In the genomic region with DNA sequence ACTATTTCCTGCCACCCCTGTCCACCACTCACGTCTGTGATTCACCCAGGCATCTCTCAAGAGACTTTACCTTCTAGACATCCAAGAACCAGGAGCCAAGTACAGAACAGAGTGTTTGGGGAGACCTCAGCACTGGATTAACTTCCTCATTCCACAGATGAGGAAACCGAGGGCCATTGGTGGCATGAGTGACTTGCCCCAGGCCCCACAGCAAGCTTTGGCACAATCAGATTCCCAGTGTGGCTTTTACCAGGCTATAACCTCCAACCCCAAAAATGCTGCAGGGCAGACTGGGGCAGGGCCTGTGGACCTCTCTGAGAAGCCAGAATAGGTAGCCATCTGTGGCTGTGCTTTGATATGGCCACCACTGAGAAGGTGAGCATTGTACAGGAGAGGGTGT, we compare ENCODE assay signal across 25 cellular contexts.
"Had no signal": no experiment of that assay in that cellular context is flagged by ENCODE, and none has a peak within 500 bp of the region (broad histone marks: within the 10 kb centered on the region; RNA-seq: fewer than 3 reads in every experiment).

No MANE protein-coding gene starts in this region.

- H3K4me1 ChIP-seq: SJSA1 had no signal

- ATAC-seq: activated T-cell treated with anti-CD3 and anti-CD28 coated beads, Interleukin-2, amount 50 U/mL, for 72 hours; SK-N-SH treated with all-trans-retinoic acid at 6 μM for 48 hours had no signal

- DNase-seq: activated CD4-positive, alpha-beta memory T cell treated with anti-CD3 and anti-CD28 coated beads, Interleukin-2, amount 10 ng/mL, durations not matched to agents 7 days and 5 days; activated CD4-positive, alpha-beta T cell treated with anti-CD3 and anti-CD28 coated beads, Interleukin-2, amount 10 ng/mL, durations not matched to agents 7 days and 5 days; activated CD4-positive, CD25-positive, alpha-beta regulatory T cell; activated naive CD4-positive, alpha-beta T cell treated with anti-CD3 and anti-CD28 coated beads, Interleukin-2, amount 50 U/mL, for 16 hours; activated naive CD8-positive, alpha-beta T cell treated with anti-CD3 and anti-CD28 coated beads, Interleukin-2, amount 10 ng/mL, durations not matched to agents 7 days and 5 days; activated T-cell treated with anti-CD3 and anti-CD28 coated beads, Interleukin-2, amount 50 U/mL, for 72 hours; adrenal gland; anterior cingulate cortex; caudate nucleus; Karpas-422; NCI-H1092 treated with DMSO at 0.1 percent for 48 hours; NCI-H1436; NCI-H1694 treated with DMSO at 0.1 percent for 48 hours; NCI-H2029 treated with DMSO at 0.1 percent for 48 hours; NCI-H345; NCI-H510A; NCI-H69; NK-92 treated with Interleukin-12 subunit alpha and Interleukin-12 subunit beta, amount 100 ng/mL, for 24 hours; SHP77; T-helper 2 cell; T1000 had no signal

- H3K27me3 ChIP-seq: adrenal gland had no signal

- H3K9me3 ChIP-seq: adrenal gland, SJSA1 had no signal

- H3K27ac ChIP-seq: adrenal gland, SJSA1, VCaP had no signal

- H3K36me3 ChIP-seq: adrenal gland, SJSA1 had no signal

- FAIRE-seq: RCC 7860 had no signal

- H3K4me3 ChIP-seq: adrenal gland, SJSA1 had no signal
